Comparison of ENCODE assay signal across 1 cellular context in the genomic region with DNA sequence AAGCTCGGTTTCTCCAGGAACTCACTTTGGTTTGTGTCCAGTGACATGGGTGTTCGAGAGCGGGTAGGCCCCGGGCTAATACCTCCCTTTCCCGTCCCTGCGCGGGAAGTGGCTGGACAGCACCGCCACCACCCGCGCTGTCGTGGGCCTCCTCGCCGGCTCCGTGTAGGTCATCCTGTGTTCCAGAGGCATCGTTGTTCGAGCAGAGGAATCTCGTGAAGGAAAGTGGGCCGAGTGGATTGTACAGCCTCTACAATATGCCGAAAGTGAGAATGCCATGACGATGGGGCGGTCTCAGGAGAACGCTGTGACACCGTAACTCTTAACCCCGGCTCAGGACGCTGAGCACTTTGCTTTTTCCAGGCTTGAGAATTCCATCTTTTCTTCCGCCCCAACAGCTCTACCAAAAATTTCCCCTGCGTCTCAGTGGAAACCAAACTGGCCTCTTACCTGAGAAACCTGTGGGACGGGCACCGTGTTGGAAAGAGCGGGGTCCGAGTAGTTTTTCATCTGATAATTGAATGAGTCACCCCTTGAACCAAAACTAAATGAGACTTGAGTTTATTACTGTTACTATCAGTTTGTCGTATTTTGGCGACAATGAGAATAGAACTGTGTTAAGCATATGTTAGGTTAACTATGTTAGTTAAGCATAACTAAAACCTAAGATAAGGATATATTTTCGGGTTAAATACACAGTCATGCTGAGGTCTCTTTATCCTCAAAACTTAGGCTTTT.
TF ChIP-seq lines count a peak whose summit lies in the region.

No MANE protein-coding gene starts in this region.

TF ChIP-seq in endothelial cell of umbilical vein, 7 proteins besides CTCF, POLR2A, EP300 and RAD21 (continued from another document):
- TF ChIP-seq GATA2 (IDR thresholded peaks at IDR 0.05; ENCODE audit: insufficient read depth, insufficient read length, low read depth, low read length) = no peak
